Comparison of ENCODE assay signal across 8 cellular contexts in genomic region chr5:17316973-17317459, GRCh38.
DNase-seq lines count a peak whose midpoint lies in the region; ATAC-seq lines count a peak whose summit lies in the region.

No MANE protein-coding gene starts in this region.

- H3K4me3 ChIP-seq in effector memory CD4-positive, alpha-beta T cell (ENCODE audit: insufficient read depth, low read depth, low read length, poor library complexity, severe bottlenecking) = no peak overlapping the region

- no peak overlapping the region for H3K27ac ChIP-seq in effector memory CD4-positive, alpha-beta T cell (ENCODE audit: insufficient read depth, low read length, poor library complexity, severe bottlenecking)

- H3K4me1 ChIP-seq in effector memory CD4-positive, alpha-beta T cell (ENCODE audit: control insufficient read depth, insufficient read depth, low read length, poor library complexity, severe bottlenecking) = no peaks in the 10 kb centered on the region

- intact Hi-C loops in left ventricle myocardium superior (cut with micrococcal nuclease) = no loop called here

- no peaks in the 10 kb centered on the region for H3K9me3 ChIP-seq in effector memory CD4-positive, alpha-beta T cell (ENCODE audit: control insufficient read depth, low read length)

- DNase-seq in NAMALWA (ENCODE audit: low spot score) = peak; percentile 77
- DNase-seq in left ventricle myocardium superior = no peak
- no peak for DNase-seq in G401 (ENCODE audit: low spot score)
- DNase-seq in A172 (ENCODE audit: low spot score) = no peak
- no peak for DNase-seq in central memory CD4-positive, alpha-beta T cell
- no peak for DNase-seq in effector memory CD4-positive, alpha-beta T cell

- H3K36me3 ChIP-seq in effector memory CD4-positive, alpha-beta T cell (ENCODE audit: control insufficient read depth, insufficient read depth, low read length) = no peaks in the 10 kb centered on the region

- ATAC-seq in GM18498 (IDR thresholded peaks at IDR 0.05; ENCODE audit: unreplicated experiment) (peak; percentile 75), HG02588 (IDR thresholded peaks at IDR 0.05; ENCODE audit: unreplicated experiment) (peak; percentile 75), left ventricle myocardium superior (peak; percentile 23)

- in situ Hi-C loops in G401 (cut with HindIII; ENCODE audit: low sequenced_read_pairs) = no loop called here

- no peaks in the 10 kb centered on the region for H3K27me3 ChIP-seq in effector memory CD4-positive, alpha-beta T cell (replicated peaks; ENCODE audit: control insufficient read depth, insufficient read depth, low read length, poor library complexity, severe bottlenecking)

Comparison
In these comparisons a context has a peak if more than half of its experiments do, and no peak if none do; other contexts are left out.
1. ATAC-seq: peak in every context shown above with its lines; median percentile 75 in GM18498; 75 in HG02588; 23 in left ventricle myocardium superior.